In the genomic region with DNA sequence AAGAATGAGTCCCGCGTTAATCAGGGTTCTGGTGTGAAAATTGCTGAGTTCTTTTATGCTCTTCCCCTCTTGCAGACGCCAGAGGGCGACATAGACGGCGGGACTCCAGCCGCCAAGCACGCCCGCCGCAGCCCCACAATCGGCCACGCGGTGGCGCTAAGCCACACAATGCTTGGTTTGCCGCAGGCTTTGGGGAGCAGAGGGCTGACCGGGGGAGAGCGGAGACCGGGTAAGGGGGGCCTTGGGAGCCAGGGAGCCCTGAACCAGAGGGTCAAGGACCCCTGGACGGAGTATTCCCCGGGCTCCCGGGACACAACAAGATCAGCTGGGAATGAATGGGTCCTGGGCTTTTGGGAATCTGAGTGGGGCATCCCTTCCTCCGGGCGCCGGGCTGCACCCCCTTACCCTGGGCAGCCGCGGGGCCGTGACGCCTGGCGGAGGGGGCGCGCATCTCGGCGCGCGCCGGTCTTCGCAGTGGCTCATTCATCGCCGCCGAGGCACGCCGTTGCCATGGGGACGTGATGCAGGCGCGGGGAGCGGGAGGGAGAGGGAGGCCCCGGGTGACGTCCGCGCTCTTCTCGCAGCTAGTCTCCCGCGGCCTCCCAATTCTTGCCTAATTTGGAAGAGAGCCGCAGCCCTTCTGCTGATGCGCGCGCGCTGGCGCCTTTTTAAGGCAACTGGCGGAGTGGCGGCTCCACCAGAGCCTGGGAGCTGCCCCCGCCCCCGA, we compare ENCODE assay signal across 7 cellular contexts. TPM values are rescaled to one million over a fixed set of nuclear protein-coding genes. Genes with fewer than 3 reads are reported as not detected.
DNase-seq lines count a peak whose midpoint lies in the region; ATAC-seq and TF ChIP-seq lines count a peak whose summit lies in the region.

No MANE protein-coding gene starts in this region.

- in situ Hi-C loops in KBM-7 (cut with MboI; ENCODE audit: low pct_unique_long_range_greater_than_20kb, low sequenced_read_pairs) = no loop called here

- no peaks in the 10 kb centered on the region for H3K9me2 ChIP-seq in PC-3 (replicated peaks; ENCODE audit: low read length)

- TF ChIP-seq CTCF in PC-3 (conservative IDR thresholded peaks at IDR 0.05; ENCODE audit: low read depth, low read length) (peak; percentile 100), esophagus muscularis mucosa (IDR thresholded peaks at IDR 0.05) (peak in 2 of 3 experiments; percentile 100)

- peak; percentile 95 for DNase-seq in KBM-7
- DNase-seq in PC-3 = peak; percentile 90
- peak; percentile 98 for DNase-seq in activated T-cell treated with anti-CD3 and anti-CD28 coated beads, Interleukin-2, amount 50 U/mL, for 1 hour
- DNase-seq in esophagus muscularis mucosa (ENCODE audit: extremely low spot score) = peak; percentile 96
- peak; percentile 98 for DNase-seq in stimulated activated CD8-positive, alpha-beta memory T cell treated with anti-CD3 and anti-CD28 coated beads, Interleukin-4, amount 100 ng/mL, for 48 hours

- no peak overlapping the region for H3K27ac ChIP-seq in PC-3 (ENCODE audit: low read length)
- peak overlapping the region; percentile 83 to 87 (median 85) for H3K27ac ChIP-seq in esophagus muscularis mucosa (replicated peaks in 1 of 4)
- H3K27ac ChIP-seq in muscle layer of duodenum (ENCODE audit: low read length) = no peak overlapping the region

- no peaks in the 10 kb centered on the region; the same call in 1 of the 2 replicates for H3K4me1 ChIP-seq in PC-3 (ENCODE audit: insufficient read depth, low read length)
- peaks cover 6 to 56% (median 51%) of the 10 kb centered on the region in 4 donors for H3K4me1 ChIP-seq in esophagus muscularis mucosa
- peaks cover 0 to 26% of the 10 kb centered on the region in 2 donors for H3K4me1 ChIP-seq in muscle layer of duodenum (ENCODE audit: control insufficient read depth in 1 of 2, insufficient read depth in 2 of 2, low read length in 2 of 2)

- H3K79me2 ChIP-seq in PC-3 (ENCODE audit: low read length) = no peaks in the 10 kb centered on the region

- H2AFZ ChIP-seq in PC-3 (ENCODE audit: low read length) = peak overlapping the region; percentile 61

- POLR2A ChIA-PET in PC-3 (lab: Charles Lee; ENCODE audit: unreplicated experiment) = no interaction called here

- CTCF ChIA-PET in PC-3 (lab: Charles Lee) = interaction anchor here (1.1 kb wide), 1 partner anchor 9 kb away, joined by 3 read pairs; no protein-coding TSS in a partner anchor

- H3K27me3 ChIP-seq in PC-3 (ENCODE audit: low read length) = peaks cover 83% of the 10 kb centered on the region
- H3K27me3 ChIP-seq in esophagus muscularis mucosa = peaks cover 0 to 9% (median 0%) of the 10 kb centered on the region in 4 donors
- peaks cover 5% of the 10 kb centered on the region for H3K27me3 ChIP-seq in muscle layer of duodenum (ENCODE audit: low read depth, low read length)

- no peak overlapping the region for H3K9ac ChIP-seq in PC-3 (ENCODE audit: low read length)

- no peaks in the 10 kb centered on the region for H4K20me1 ChIP-seq in PC-3 (ENCODE audit: low read length)

- H3F3A ChIP-seq in PC-3 (ENCODE audit: low read length, unreplicated experiment) = no peaks in the 10 kb centered on the region

- H3K36me3 ChIP-seq in PC-3 (ENCODE audit: low read depth, low read length) (no peaks in the 10 kb centered on the region), esophagus muscularis mucosa (peaks cover 0 to 4% (median 0%) of the 10 kb centered on the region in 4 donors), muscle layer of duodenum (ENCODE audit: control insufficient read depth in 1 of 2, insufficient read depth in 2 of 2, low read length in 2 of 2) (no peaks in the 10 kb centered on the region)

- TF ChIP-seq POLR2A in esophagus muscularis mucosa (IDR thresholded peaks at IDR 0.05; ENCODE audit: low read depth) = no peak

- intact Hi-C loops in PC-3 (cut with micrococcal nuclease) (loop anchor here (1.0 to 2.0 kb wide), 4 partner anchors 22 to 270 kb away; a partner anchor contains a TSS), esophagus muscularis mucosa (cut with DNase I) (loop anchor here (1.0 kb wide), 1 partner anchor 22 kb away; no protein-coding TSS in a partner anchor)

- TF ChIP-seq EP300 in esophagus muscularis mucosa (IDR thresholded peaks at IDR 0.05) = peak; percentile 36

- BruUV-seq in PC-3 (replicated peaks; lab: Mats Ljungman, UMichigan) = no TSS peak

- under 1% methylated on average over 41 of the region's 63 CpGs for WGBS in esophagus muscularis mucosa

- ATAC-seq in GM18498 (IDR thresholded peaks at IDR 0.05; ENCODE audit: unreplicated experiment) (peak; percentile 75), PC-3 (peak; percentile 84)

- H3K9me3 ChIP-seq in PC-3 (ENCODE audit: low read length) = no peaks in the 10 kb centered on the region
- H3K9me3 ChIP-seq in esophagus muscularis mucosa = no peaks in the 10 kb centered on the region
- H3K9me3 ChIP-seq in muscle layer of duodenum (ENCODE audit: control insufficient read depth in 1 of 2, low read length in 2 of 2) = no peaks in the 10 kb centered on the region

- H3K4me3 ChIP-seq in PC-3 (ENCODE audit: low read length) (peak overlapping the region; percentile 49; the same call in 1 of the 2 replicates), esophagus muscularis mucosa (peak overlapping the region; percentile 55 to 70 (median 60)), muscle layer of duodenum (ENCODE audit: low read depth in 1 of 2, low read length in 2 of 2) (peak overlapping the region; percentile 26 to 63)

- H3K4me2 ChIP-seq in PC-3 (ENCODE audit: low read length) = peak overlapping the region; percentile 76

RNA-seq across cellular contexts. Expression of a gene that starts 12.2 kb away (rescaled TPM):
- total RNA-seq in PC-3 (2014; rRNA removed) = not detected in 2 replicates
- total RNA-seq in esophagus muscularis mucosa = 1 to 10 TPM; 1.2 to 2.9 (median 1.5) TPM

RNA-seq across cellular contexts. Expression of a gene that starts 30.0 kb away (rescaled TPM):
- 214 and 321 TPM in 2 replicates for total RNA-seq in PC-3 (2014; rRNA removed)
- 10 to 100 TPM; 46.1 to 51.5 (median 48.7) TPM for total RNA-seq in esophagus muscularis mucosa

RNA-seq across cellular contexts. Expression of a gene that starts 37.1 kb away (rescaled TPM):
- 25.5 and 27.8 TPM in 2 replicates for total RNA-seq in PC-3 (2014; rRNA removed)
- 1 to 10 TPM in 3 of 4 donors, under 1 TPM in 1; 0.50 to 3.6 (median 1.7) TPM for total RNA-seq in esophagus muscularis mucosa

RNA-seq across cellular contexts. Expression of a gene that starts 58.1 kb away (rescaled TPM):
- total RNA-seq in PC-3 (2014; rRNA removed) (22.9 and 35.2 TPM in 2 replicates), esophagus muscularis mucosa (10 to 100 TPM; 28.7 to 50.4 (median 37.7) TPM)

Comparison
In these comparisons a context has a peak if more than half of its experiments do, and no peak if none do; other contexts are left out.
1. H3K27ac ChIP-seq: peak in esophagus muscularis mucosa (4 of 4); none in PC-3 (single experiment) and muscle layer of duodenum (single experiment).
2. Peak in every context shown above with its lines, with median percentiles within 50 percentile points of each other: DNase-seq and H3K4me3 ChIP-seq.